ENCODE assay signal across 8 cellular contexts in genomic region chr1:32817159-32817814, GRCh38. TPM values are rescaled to one million over a fixed set of nuclear protein-coding genes. Genes with fewer than 3 reads are reported as not detected.
DNase-seq lines count a peak whose midpoint lies in the region; ATAC-seq and TF ChIP-seq lines count a peak whose summit lies in the region.

Gene S100PBP (plus strand): TSS chr1:32817653. CDS start chr1:32826100, 8,447 bp downstream.
Gene YARS1 (minus strand): TSS chr1:32817358. CDS start chr1:32817244, 114 bp downstream.

- no peaks in the 10 kb centered on the region for H3K9me3 ChIP-seq in mucosa of stomach (ENCODE audit: control insufficient read depth, low read length)

- no peaks in the 10 kb centered on the region for H3K9me3 Mint-ChIP-seq in activated T-cell treated with anti-CD3 and anti-CD28 coated beads, Interleukin-2, amount 50 U/mL, for 24 hours

- H3K9ac ChIP-seq in mucosa of stomach (ENCODE audit: low read length), result peak within 1 kb of the TSS; percentile 97

- no peaks in the 10 kb centered on the region for H3K36me3 ChIP-seq in mucosa of stomach (ENCODE audit: control insufficient read depth, insufficient read depth, low read length)

- ATAC-seq in GM21717 (IDR thresholded peaks at IDR 0.05; ENCODE audit: unreplicated experiment), result peak; percentile 77

- H3K27ac Mint-ChIP-seq in activated T-cell treated with anti-CD3 and anti-CD28 coated beads, Interleukin-2, amount 50 U/mL, for 24 hours, result peak within 1 kb of the TSS; percentile 96

- DNase-seq in DMS153 treated with DMSO at 0.1 percent for 48 hours (lab: John Stamatoyannopoulos, UW; ENCODE audit: unreplicated experiment) (peak; percentile 100), KBM-7 (peak; percentile 100), erythroblast (lab: John Stamatoyannopoulos, UW) (peak; percentile 98 to 99)
- DNase-seq in activated T-cell treated with anti-CD3 and anti-CD28 coated beads, Interleukin-2, amount 50 U/mL, for 24 hours, result peak; percentile 100
- DNase-seq in stimulated activated CD8-positive, alpha-beta memory T cell treated with anti-CD3 and anti-CD28 coated beads, Interleukin-7, amount 100 ng/mL, for 1 hour (ENCODE audit: low read depth in 2 of 2), result peak; percentile 99 to 100

- peak within 1 kb of the TSS; percentile 98 for H3K4me3 ChIP-seq in mucosa of stomach (ENCODE audit: low read length)

- in situ Hi-C loops in KBM-7 (cut with MboI; ENCODE audit: low pct_unique_long_range_greater_than_20kb, low sequenced_read_pairs), result no loop called here

- H3K4me3 Mint-ChIP-seq in activated T-cell treated with anti-CD3 and anti-CD28 coated beads, Interleukin-2, amount 50 U/mL, for 24 hours, result peak within 1 kb of the TSS; percentile 94

- H3K4me1 Mint-ChIP-seq in activated T-cell treated with anti-CD3 and anti-CD28 coated beads, Interleukin-2, amount 50 U/mL, for 24 hours (ENCODE audit: low read depth), result peaks cover 53% of the 10 kb centered on the region

- no peaks in the 10 kb centered on the region for H3K27me3 ChIP-seq in mucosa of stomach (ENCODE audit: control insufficient read depth, insufficient read depth, low read length)

- H3K4me1 ChIP-seq in mucosa of stomach (ENCODE audit: control insufficient read depth, insufficient read depth, low read length), result peaks cover 13% of the 10 kb centered on the region

- peak; percentile 94 for TF ChIP-seq POLR2A in erythroblast (IDR thresholded peaks at IDR 0.05; ENCODE audit: low read length)

- no peaks in the 10 kb centered on the region for H3K27me3 Mint-ChIP-seq in activated T-cell treated with anti-CD3 and anti-CD28 coated beads, Interleukin-2, amount 50 U/mL, for 24 hours

- H3K36me3 Mint-ChIP-seq in activated T-cell treated with anti-CD3 and anti-CD28 coated beads, Interleukin-2, amount 50 U/mL, for 24 hours (ENCODE audit: low read depth), result peaks cover 58% of the 10 kb centered on the region

TF ChIP-seq in PFSK-1, 5 proteins besides CTCF, POLR2A, EP300 and RAD21:
- TF ChIP-seq TAF1 (IDR thresholded peaks at IDR 0.05; ENCODE audit: borderline replicate concordance, insufficient read depth, low read length) (peak; percentile 86), REST (IDR thresholded peaks at IDR 0.05; ENCODE audit: insufficient read depth in 1 of 2, low read depth in 2 of 2, low read length in 2 of 2) (peak; percentile 11 to 55; a peak in 2 of 4 replicates), FOXP2 (optimal IDR thresholded peaks at IDR 0.05; ENCODE audit: borderline replicate concordance, extremely low read depth, extremely low read length, insufficient read depth) (peak; percentile 94), POLR2AphosphoS5 (IDR thresholded peaks at IDR 0.05; ENCODE audit: low read depth, low read length) (no peak; the same call in 1 of the 2 replicates), SIN3A (IDR thresholded peaks at IDR 0.05; ENCODE audit: borderline replicate concordance, insufficient read depth, low read length) (peak; percentile 99)

RNA-seq across cellular contexts. Expression of gene S100PBP, which starts in this region (rescaled TPM):
- polyA plus RNA-seq in PFSK-1 (2012; ENCODE audit: insufficient read length, low read depth), result 18.8 TPM

RNA-seq across cellular contexts. Expression of gene YARS1, which starts in this region (rescaled TPM):
- 425 TPM for polyA plus RNA-seq in PFSK-1 (2012; ENCODE audit: insufficient read length, low read depth)

Comparison
In these comparisons a context has a peak if more than half of its experiments do, and no peak if none do; other contexts are left out.
1. Peak in every context shown above with its lines: DNase-seq, ATAC-seq and H3K4me3 ChIP-seq.